In the genomic region with DNA sequence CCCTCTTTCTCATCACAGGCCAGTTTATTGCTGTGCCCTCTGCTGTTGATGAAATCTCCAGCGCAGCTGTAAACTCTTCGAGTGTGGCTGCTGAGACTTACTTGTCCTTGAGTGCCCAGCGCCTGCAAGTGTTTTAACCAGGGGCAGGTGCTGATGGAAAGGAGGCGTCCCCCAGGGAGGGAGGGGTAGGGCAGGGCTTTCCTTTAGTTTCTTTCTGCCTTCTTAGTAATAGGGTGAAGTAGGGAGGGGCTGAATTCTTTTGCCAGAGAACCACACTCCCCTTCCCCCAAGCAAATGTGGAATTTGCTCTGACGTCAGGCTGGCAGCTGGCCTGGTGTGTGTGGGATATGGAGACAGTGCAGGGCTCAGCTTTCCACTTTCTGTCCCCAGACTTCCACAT, we compare ENCODE assay signal across 9 cellular contexts.
A peak's percentile ranks its signal among the peaks of the same experiment; 100 is the strongest.
DNase-seq lines count a peak whose midpoint lies in the region; ATAC-seq and TF ChIP-seq lines count a peak whose summit lies in the region.
"Had no signal": no experiment of that assay in that cellular context is flagged by ENCODE, and none has a peak within 500 bp of the region (broad histone marks: within the 10 kb centered on the region; RNA-seq: fewer than 3 reads in every experiment).

No MANE protein-coding gene starts in this region.

- peak overlapping the region; percentile 17 to 72 (median 70) for H3K27ac ChIP-seq in body of pancreas

- no peak for TF ChIP-seq CTCF in body of pancreas (IDR thresholded peaks at IDR 0.05)

- TF ChIP-seq POLR2A in body of pancreas (IDR thresholded peaks at IDR 0.05) = peak in 1 of 3 donors; percentile 27

- H3K27me3 ChIP-seq in body of pancreas = no peaks in the 10 kb centered on the region
- no peaks in the 10 kb centered on the region for H3K27me3 ChIP-seq in skeletal muscle satellite cell (ENCODE audit: control insufficient read depth, insufficient read depth, low read length)

- H3K9ac ChIP-seq in skeletal muscle satellite cell (ENCODE audit: low read depth, low read length) = peak overlapping the region; percentile 54

- peaks cover 6 to 9% of the 10 kb centered on the region in 2 donors for H3K36me3 ChIP-seq in body of pancreas (replicated peaks in 1 of 2; ENCODE audit: insufficient read depth in 1 of 2, low read depth in 2 of 2)
- peaks cover 65% of the 10 kb centered on the region for H3K36me3 ChIP-seq in skeletal muscle satellite cell (ENCODE audit: insufficient read depth, low read length)

- POLR2A ChIA-PET in HEK293T (lab: Yijun Ruan, JAX) = no interaction called here

- WGBS in body of pancreas, 2 donors = 10 to 17% methylated on average over 5 of the region's 5 CpGs

- H3K4me1 ChIP-seq in body of pancreas (peaks cover 31% of the 10 kb centered on the region), skeletal muscle satellite cell (ENCODE audit: control insufficient read depth, insufficient read depth, low read length) (peaks cover 35% of the 10 kb centered on the region)

- H3K4me3 ChIP-seq in body of pancreas (no peak overlapping the region), skeletal muscle satellite cell (ENCODE audit: low read length) (no peak overlapping the region)

- H3K9me3 ChIP-seq in body of pancreas (no peaks in the 10 kb centered on the region), skeletal muscle satellite cell (replicated peaks; ENCODE audit: low read length) (no peaks in the 10 kb centered on the region)

- ATAC-seq in body of pancreas = peak; percentile 91

- CTCF ChIA-PET in HEK293T (lab: Yijun Ruan, JAX) = no interaction called here

- DNase-seq in NCI-H524 (lab: John Stamatoyannopoulos, UW) (peak; percentile 9 to 65), NCI-H524 treated with DMSO at 0.1 percent for 48 hours (lab: John Stamatoyannopoulos, UW) (no peak), body of pancreas (peak; percentile 75 to 86 (median 86)), inferior parietal cortex (ENCODE audit: extremely low spot score) (peak; percentile 32), cerebellar nuclear complex (lab: John Stamatoyannopoulos, UW) (no peak), HEK293T (ENCODE audit: extremely low spot score) (no peak), middle frontal gyrus (ENCODE audit: extremely low spot score, low spot score) (no peak)
- DNase-seq: CD4-positive, CD25-positive, alpha-beta regulatory T cell had no signal

- H3K4me2 ChIP-seq in skeletal muscle satellite cell (ENCODE audit: low read length) = peak overlapping the region; percentile 29

- intact Hi-C loops in body of pancreas (cut with DNase I) = loop anchor here (10.0 kb wide), 1 partner anchor 45 kb away; no protein-coding TSS in a partner anchor

TF ChIP-seq in HEK293T, 16 proteins besides CTCF, POLR2A, EP300 and RAD21:
- no peak for TF ChIP-seq ARNT (IDR thresholded peaks at IDR 0.05)
- TF ChIP-seq CTBP1 (IDR thresholded peaks at IDR 0.05; ENCODE audit: borderline replicate concordance) = no peak
- TF ChIP-seq BHLHE40 (IDR thresholded peaks at IDR 0.05; ENCODE audit: borderline replicate concordance) = no peak
- TF ChIP-seq NFRKB (IDR thresholded peaks at IDR 0.05) = no peak
- no peak for TF ChIP-seq FOXM1 (IDR thresholded peaks at IDR 0.05; ENCODE audit: borderline replicate concordance)
TF ChIP-seq in HEK293T: peak in this region for 0.

Comparison
In these comparisons a context has a peak if more than half of its experiments do, and no peak if none do; other contexts are left out.
1. DNase-seq: peak in NCI-H524 (2 of 2), body of pancreas (4 of 4) and inferior parietal cortex (single experiment); none in NCI-H524 treated with DMSO at 0.1 percent for 48 hours (single experiment), cerebellar nuclear complex (0 of 2), HEK293T (single experiment) and middle frontal gyrus (single experiment).